Comparison of ENCODE assay signal across 28 cellular contexts in the genomic region with DNA sequence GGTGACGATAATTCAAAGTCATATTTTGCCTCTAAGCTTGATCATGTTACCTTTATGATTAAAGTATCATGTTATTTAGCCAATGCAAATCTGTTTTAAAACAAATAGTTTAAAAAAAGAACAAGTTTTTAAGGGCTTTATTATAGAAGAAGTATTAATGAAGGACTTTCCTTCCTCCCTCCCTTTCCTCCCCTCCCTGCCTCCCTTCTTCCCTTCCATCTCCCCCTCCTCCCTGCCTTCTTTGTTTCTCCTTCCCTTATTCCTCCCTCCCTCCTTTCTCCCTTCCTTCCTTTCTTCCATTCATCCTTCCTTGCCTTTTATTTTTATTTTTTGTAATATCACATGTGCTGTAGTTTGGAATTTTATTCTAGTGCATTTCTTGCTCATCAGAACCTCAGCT.
"Had no signal": no experiment of that assay in that cellular context is flagged by ENCODE, and none has a peak within 500 bp of the region (broad histone marks: within the 10 kb centered on the region; RNA-seq: fewer than 3 reads in every experiment).

No MANE protein-coding gene starts in this region.

- FAIRE-seq: RCC 7860 had no signal

- DNase-seq: activated B cell treated with CpG ODN at 0.5 μM for 24 hours; activated CD4-positive, alpha-beta T cell treated with anti-CD3 and anti-CD28 coated beads for 1 hour; activated CD4-positive, alpha-beta T cell treated with anti-CD3 and anti-CD28 coated beads, Interleukin-2, amount 10 ng/mL, durations not matched to agents 24 days and 14 days; activated CD4-positive, alpha-beta T cell treated with anti-CD3 and anti-CD28 coated beads, Interleukin-2, amount 50 U/mL, for 48 hours; activated CD8-positive, alpha-beta memory T cell treated with anti-CD3 and anti-CD28 coated beads, Interleukin-2, amount 10 ng/mL, durations not matched to agents 7 days and 5 days; activated effector memory CD4-positive, alpha-beta T cell treated with Interleukin-2 at 50 U/mL for 16 hours; activated naive CD4-positive, alpha-beta T cell; activated T-cell treated with anti-CD3 and anti-CD28 coated beads, Interleukin-2, amount 50 U/mL, for 24 hours; aorta; caudate nucleus; MG63; MV-4-11; NCI-H1092 treated with DMSO at 0.1 percent for 48 hours; NCI-H1417 treated with DMSO at 0.1 percent for 48 hours; NCI-H1694; NCI-H2029 treated with DMSO at 0.1 percent for 48 hours; NCI-H345; NCI-H510A; NCI-H69; NK-92 treated with Interleukin-12 subunit alpha and Interleukin-12 subunit beta, amount 100 ng/mL, for 24 hours; SHP77; SW 1271 had no signal

- H3K9me3 ChIP-seq: breast epithelium, MG63, SJSA1 had no signal

- H3K27me3 Mint-ChIP-seq: activated B cell treated with CpG ODN at 0.5 μM for 24 hours; activated CD4-positive, alpha-beta T cell treated with anti-CD3 and anti-CD28 coated beads, Interleukin-2, amount 10 ng/mL, durations not matched to agents 24 days and 14 days; activated CD8-positive, alpha-beta memory T cell treated with anti-CD3 and anti-CD28 coated beads, Interleukin-2, amount 10 ng/mL, durations not matched to agents 7 days and 5 days; activated naive CD4-positive, alpha-beta T cell treated with anti-CD3 and anti-CD28 coated beads, Interleukin-2, amount 50 U/mL, for 24 hours; activated T-cell treated with anti-CD3 and anti-CD28 coated beads, Interleukin-2, amount 50 U/mL, for 24 hours had no signal

- H3K9me3 Mint-ChIP-seq: activated B cell treated with CpG ODN at 0.5 μM for 24 hours; activated CD4-positive, alpha-beta T cell treated with anti-CD3 and anti-CD28 coated beads, Interleukin-2, amount 10 ng/mL, durations not matched to agents 24 days and 14 days; activated naive CD4-positive, alpha-beta T cell treated with anti-CD3 and anti-CD28 coated beads, Interleukin-2, amount 50 U/mL, for 24 hours; activated T-cell treated with anti-CD3 and anti-CD28 coated beads, Interleukin-2, amount 50 U/mL, for 24 hours; activated T-helper 1 cell treated with anti-CD3 and anti-CD28 coated beads, Interleukin-12 subunit alpha, Interleukin-12 subunit beta, Interleukin-2, Interleukin-4 antibody, amounts not matched to agents 30 ng/mL and 10 ng/mL and 1 ng/mL, durations not matched to agents 14 hours and 24 hours and 36 hours had no signal

- H3K4me3 ChIP-seq: breast epithelium, MG63, SJSA1 had no signal

- H3K27ac Mint-ChIP-seq: activated B cell treated with CpG ODN at 0.5 μM for 24 hours; activated CD4-positive, alpha-beta T cell treated with anti-CD3 and anti-CD28 coated beads, Interleukin-2, amount 10 ng/mL, durations not matched to agents 24 days and 14 days; activated CD8-positive, alpha-beta memory T cell treated with anti-CD3 and anti-CD28 coated beads, Interleukin-2, amount 10 ng/mL, durations not matched to agents 7 days and 5 days; activated T-cell treated with anti-CD3 and anti-CD28 coated beads, Interleukin-2, amount 50 U/mL, for 24 hours; activated T-helper 1 cell treated with anti-CD3 and anti-CD28 coated beads, Interleukin-12 subunit alpha, Interleukin-12 subunit beta, Interleukin-2, Interleukin-4 antibody, amounts not matched to agents 30 ng/mL and 10 ng/mL and 1 ng/mL, durations not matched to agents 14 hours and 24 hours and 36 hours had no signal

- H3K4me1 Mint-ChIP-seq: activated B cell treated with CpG ODN at 0.5 μM for 24 hours; activated CD4-positive, alpha-beta T cell treated with anti-CD3 and anti-CD28 coated beads, Interleukin-2, amount 10 ng/mL, durations not matched to agents 24 days and 14 days; activated CD8-positive, alpha-beta memory T cell treated with anti-CD3 and anti-CD28 coated beads, Interleukin-2, amount 10 ng/mL, durations not matched to agents 7 days and 5 days had no signal

- H3K4me3 Mint-ChIP-seq: activated B cell treated with CpG ODN at 0.5 μM for 24 hours; activated CD4-positive, alpha-beta T cell treated with anti-CD3 and anti-CD28 coated beads, Interleukin-2, amount 10 ng/mL, durations not matched to agents 24 days and 14 days; activated CD8-positive, alpha-beta memory T cell treated with anti-CD3 and anti-CD28 coated beads, Interleukin-2, amount 10 ng/mL, durations not matched to agents 7 days and 5 days; activated naive CD4-positive, alpha-beta T cell treated with anti-CD3 and anti-CD28 coated beads, Interleukin-2, amount 50 U/mL, for 24 hours; activated T-cell treated with anti-CD3 and anti-CD28 coated beads, Interleukin-2, amount 50 U/mL, for 24 hours; activated T-helper 1 cell treated with anti-CD3 and anti-CD28 coated beads, Interleukin-12 subunit alpha, Interleukin-12 subunit beta, Interleukin-2, Interleukin-4 antibody, amounts not matched to agents 30 ng/mL and 10 ng/mL and 1 ng/mL, durations not matched to agents 14 hours and 24 hours and 36 hours had no signal

- H3K27me3 ChIP-seq: breast epithelium, MG63, SJSA1 had no signal

- H3K4me1 ChIP-seq: breast epithelium, SJSA1 had no signal

- ATAC-seq: activated CD8-positive, alpha-beta memory T cell treated with anti-CD3 and anti-CD28 coated beads, Interleukin-2, amount 10 ng/mL, durations not matched to agents 7 days and 5 days; SK-N-SH treated with all-trans-retinoic acid at 6 μM for 48 hours had no signal

- H3K27ac ChIP-seq: breast epithelium, SJSA1 had no signal
